Comparison of ENCODE assay signal across 10 cellular contexts in the genomic region with DNA sequence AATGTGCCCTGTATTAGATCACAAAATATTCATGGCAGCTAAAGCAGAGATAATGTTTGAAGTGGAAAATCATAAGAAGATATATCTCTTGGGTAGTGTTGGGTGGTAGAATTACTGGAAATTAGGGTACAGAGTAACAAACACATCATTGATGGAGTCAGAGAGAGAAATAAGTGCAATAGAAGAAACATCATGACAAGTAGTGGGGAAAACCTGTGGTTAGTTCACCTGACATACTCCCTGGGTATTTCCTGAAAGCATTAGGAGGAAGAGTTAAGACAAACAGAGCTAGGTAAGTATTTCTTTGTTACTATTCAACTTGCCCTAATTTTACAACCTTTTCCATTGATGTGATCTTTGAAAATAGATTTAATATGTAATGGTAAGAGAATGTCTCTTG.
"Had no signal": no experiment of that assay in that cellular context is flagged by ENCODE, and none has a peak within 500 bp of the region (broad histone marks: within the 10 kb centered on the region; RNA-seq: fewer than 3 reads in every experiment).

No MANE protein-coding gene starts in this region.

- H3K9me3 ChIP-seq: HAP-1 had no signal

- ATAC-seq: GM23338, HCT116 had no signal

- H3K27ac Mint-ChIP-seq: GM23338, H9, HFFc6 had no signal

- H3K27ac ChIP-seq: GM23248 had no signal

- H3K4me3 Mint-ChIP-seq: GM23338, H9, HFFc6 had no signal

- H3K4me3 ChIP-seq: GM23248, GM23338, HAP-1 had no signal

- H3K36me3 ChIP-seq: HAP-1 had no signal

- DNase-seq: GM23248, GOT3, H7, H9, HCEC 1CT, HFFc6 had no signal

- FAIRE-seq: H1 had no signal

- H3K4me1 ChIP-seq: HAP-1 had no signal
